ENCODE assay signal across 9 cellular contexts in the genomic region with DNA sequence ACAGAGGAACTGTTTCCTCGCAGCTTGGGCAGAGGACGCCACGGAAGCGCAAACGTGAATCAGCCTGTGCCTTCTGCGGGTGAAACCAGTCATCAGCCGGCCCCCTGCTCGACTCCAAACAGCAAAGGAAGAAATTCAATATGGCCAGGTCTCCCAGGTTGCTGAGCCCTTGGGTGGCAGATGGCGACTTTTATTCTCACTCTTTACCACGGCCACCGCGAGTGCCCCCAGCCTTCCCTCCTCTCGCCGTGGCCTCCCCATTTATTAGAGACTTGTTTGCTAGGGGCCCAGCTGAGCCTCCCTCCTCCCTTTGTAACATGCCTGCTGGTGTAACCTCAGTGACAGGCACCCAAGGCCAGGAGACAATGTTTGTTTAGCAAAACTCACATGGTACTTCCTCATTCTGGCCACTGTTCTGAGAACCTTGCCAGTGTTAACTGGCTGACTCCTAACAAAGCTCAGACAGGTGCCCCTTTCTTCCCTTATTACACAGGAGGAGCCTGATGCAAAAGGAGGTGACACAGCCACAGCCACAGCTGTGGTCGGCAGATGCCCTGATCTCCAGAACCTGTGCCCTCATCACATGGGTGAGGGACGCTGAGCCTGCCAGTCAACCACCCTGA. TPM values are rescaled to one million over a fixed set of nuclear protein-coding genes. Genes with fewer than 3 reads are reported as not detected.
A peak's percentile ranks its signal among the peaks of the same experiment; 100 is the strongest.
DNase-seq lines count a peak whose midpoint lies in the region; ATAC-seq and TF ChIP-seq lines count a peak whose summit lies in the region.
"Had no signal": no experiment of that assay in that cellular context is flagged by ENCODE, and none has a peak within 500 bp of the region (broad histone marks: within the 10 kb centered on the region; RNA-seq: fewer than 3 reads in every experiment).

No MANE protein-coding gene starts in this region.

- TF ChIP-seq CTCF in activated B cell treated with CpG ODN at 0.5 μM for 24 hours (IDR thresholded peaks at IDR 0.05), result no peak
- TF ChIP-seq CTCF in prostate gland (IDR thresholded peaks at IDR 0.05), result no peak
- TF ChIP-seq CTCF in osteocyte (IDR thresholded peaks at IDR 0.05), result no peak

- peak; percentile 54 for ATAC-seq in GM18511 (IDR thresholded peaks at IDR 0.05; ENCODE audit: unreplicated experiment)
- peak; percentile 65 for ATAC-seq in activated B cell treated with CpG ODN at 0.5 μM for 24 hours (ENCODE audit: low read depth)

- WGBS in prostate gland, result 61% methylated on average over 16 of the region's 16 CpGs

- CTCF ChIA-PET in activated B cell treated with CpG ODN at 0.5 μM for 24 hours (lab: Charles Lee), result no interaction called here

- H3K27me3 Mint-ChIP-seq in activated B cell treated with CpG ODN at 0.5 μM for 24 hours (no peaks in the 10 kb centered on the region), osteocyte (ENCODE audit: unreplicated experiment) (no peaks in the 10 kb centered on the region)

- H3K36me3 ChIP-seq in prostate gland, result no peaks in the 10 kb centered on the region

- POLR2A ChIA-PET in activated B cell treated with CpG ODN at 0.5 μM for 24 hours (lab: Charles Lee), result no interaction called here

- H3K27ac Mint-ChIP-seq in activated B cell treated with CpG ODN at 0.5 μM for 24 hours, result peak overlapping the region; percentile 37
- no peak overlapping the region for H3K27ac Mint-ChIP-seq in osteocyte (ENCODE audit: unreplicated experiment)
- H3K27ac Mint-ChIP-seq: activated T-cell treated with anti-CD3 and anti-CD28 coated beads, Interleukin-2, amount 50 U/mL, for 72 hours had no signal

- no peaks in the 10 kb centered on the region for H3K9me3 Mint-ChIP-seq in activated B cell treated with CpG ODN at 0.5 μM for 24 hours
- no peaks in the 10 kb centered on the region for H3K9me3 Mint-ChIP-seq in osteocyte (ENCODE audit: unreplicated experiment)
- H3K9me3 Mint-ChIP-seq: activated T-cell treated with anti-CD3 and anti-CD28 coated beads, Interleukin-2, amount 50 U/mL, for 72 hours had no signal

- intact Hi-C loops in activated B cell treated with CpG ODN at 0.5 μM for 24 hours (cut with micrococcal nuclease), result no loop called here
- intact Hi-C loops in prostate gland (cut with DNase I), result loop anchor here (5.0 kb wide), 1 partner anchor 33 kb away; no protein-coding TSS in a partner anchor

- H3K4me1 Mint-ChIP-seq in activated B cell treated with CpG ODN at 0.5 μM for 24 hours, result peaks cover 20% of the 10 kb centered on the region
- H3K4me1 Mint-ChIP-seq in osteocyte (ENCODE audit: unreplicated experiment), result peaks cover 24% of the 10 kb centered on the region

- H3K4me3 ChIP-seq in prostate gland, result no peak overlapping the region

- no peaks in the 10 kb centered on the region for H3K9me3 ChIP-seq in prostate gland

- peaks cover 2% of the 10 kb centered on the region for H3K4me1 ChIP-seq in prostate gland (replicated peaks)

- H3K36me3 Mint-ChIP-seq in activated B cell treated with CpG ODN at 0.5 μM for 24 hours (ENCODE audit: low read depth) (no peaks in the 10 kb centered on the region), osteocyte (ENCODE audit: unreplicated experiment) (peaks cover 17% of the 10 kb centered on the region)

- TF ChIP-seq POLR2A in prostate gland (IDR thresholded peaks at IDR 0.05), result no peak

- peak; percentile 84 for DNase-seq in MV-4-11 (lab: John Stamatoyannopoulos, UW)
- no peak for DNase-seq in activated B cell treated with CpG ODN at 0.5 μM for 24 hours
- peak; percentile 59 for DNase-seq in prostate gland (ENCODE audit: low spot score)
- no peak for DNase-seq in amygdala (lab: John Stamatoyannopoulos, UW)
- DNase-seq in osteocyte (ENCODE audit: extremely low spot score, unreplicated experiment), result no peak
- no peak for DNase-seq in T1000 (lab: John Stamatoyannopoulos, UW)
- no peak for DNase-seq in amniotic stem cell (lab: John Stamatoyannopoulos, UW)
- DNase-seq: activated T-cell treated with anti-CD3 and anti-CD28 coated beads, Interleukin-2, amount 50 U/mL, for 72 hours had no signal

- H3K4me3 Mint-ChIP-seq in activated B cell treated with CpG ODN at 0.5 μM for 24 hours (no peak overlapping the region), osteocyte (ENCODE audit: unreplicated experiment) (no peak overlapping the region)
- H3K4me3 Mint-ChIP-seq: activated T-cell treated with anti-CD3 and anti-CD28 coated beads, Interleukin-2, amount 50 U/mL, for 72 hours had no signal

- H3K27ac ChIP-seq in prostate gland, result peak overlapping the region; percentile 0 to 42

- H3K27me3 ChIP-seq in prostate gland (replicated peaks; ENCODE audit: insufficient read depth), result no peaks in the 10 kb centered on the region

RNA-seq across cellular contexts. Expression of a gene that starts 5.8 kb away (rescaled TPM):
- total RNA-seq in activated B cell treated with CpG ODN at 0.5 μM for 24 hours (2.7 and 3.1 TPM in 2 replicates), prostate gland (10 to 100 TPM; 24.0 to 42.1 TPM), osteocyte (10.0 and 11.7 TPM in 2 replicates)

RNA-seq across cellular contexts. Expression of a gene that starts 59.6 kb away (rescaled TPM):
- total RNA-seq in activated B cell treated with CpG ODN at 0.5 μM for 24 hours, result 31.1 and 32.7 TPM in 2 replicates
- total RNA-seq in prostate gland, result 10 to 100 TPM; 36.2 to 71.6 TPM
- 34.3 and 35.6 TPM in 2 replicates for total RNA-seq in osteocyte

Comparison
In these comparisons a context has a peak if more than half of its experiments do, and no peak if none do; other contexts are left out.
1. DNase-seq: peak in MV-4-11 (single experiment) and prostate gland (single experiment); none in activated B cell treated with CpG ODN at 0.5 μM for 24 hours (single experiment), amygdala (0 of 56), osteocyte (single experiment), T1000 (single experiment) and amniotic stem cell (single experiment).